ENCODE assay signal across 35 cellular contexts in genomic region chr3:137924628-137925027, GRCh38.
"Had no signal": no experiment of that assay in that cellular context is flagged by ENCODE, and none has a peak within 500 bp of the region (broad histone marks: within the 10 kb centered on the region; RNA-seq: fewer than 3 reads in every experiment).

No MANE protein-coding gene starts in this region.

- H3K36me3 ChIP-seq: MG63 had no signal

- H3K9me3 ChIP-seq: MG63 had no signal

- H3K4me3 ChIP-seq: MG63 had no signal

- DNase-seq: Karpas-422, Kasumi-1, MG63, MM.1S, MV-4-11, NCI-H1048, NCI-H1092, NCI-H1092 treated with DMSO at 0.1 percent for 48 hours, NCI-H1105, NCI-H1105 treated with DMSO at 0.1 percent for 48 hours, NCI-H1417, NCI-H1417 treated with DMSO at 0.1 percent for 48 hours, NCI-H1436, NCI-H1436 treated with DMSO at 0.1 percent for 48 hours, NCI-H146, NCI-H1694, NCI-H1694 treated with DMSO at 0.1 percent for 48 hours, NCI-H187, NCI-H187 treated with DMSO at 0.1 percent for 48 hours, NCI-H1930, NCI-H2029, NCI-H2029 treated with DMSO at 0.1 percent for 48 hours, NCI-H2081, NCI-H2081 treated with DMSO at 0.1 percent for 48 hours, NCI-H2107, NCI-H2171, NCI-H2171 treated with DMSO at 0.1 percent for 48 hours, NCI-H2227 treated with DMSO at 0.1 percent for 48 hours, NCI-H226, NCI-H345, NCI-H446, NCI-H446 treated with DMSO at 0.1 percent for 48 hours, NCI-H510A, NCI-H510A treated with DMSO at 0.1 percent for 48 hours, NCI-H524 had no signal
